Comparison of ENCODE assay signal across 10 cellular contexts in genomic region chr5:122312670-122312988, GRCh38. TPM values are rescaled to one million over a fixed set of nuclear protein-coding genes. Genes with fewer than 3 reads are reported as not detected.
DNase-seq lines count a peak whose midpoint lies in the region; ATAC-seq and TF ChIP-seq lines count a peak whose summit lies in the region.
"Had no signal": no experiment of that assay in that cellular context is flagged by ENCODE, and none has a peak within 500 bp of the region (broad histone marks: within the 10 kb centered on the region; RNA-seq: fewer than 3 reads in every experiment).

No MANE protein-coding gene starts in this region.

- no peak for TF ChIP-seq POLR2A in gastroesophageal sphincter (IDR thresholded peaks at IDR 0.05)
- TF ChIP-seq POLR2A in ovary (IDR thresholded peaks at IDR 0.05): no peak

- H3K27ac Mint-ChIP-seq in CD14-positive monocyte: no peak overlapping the region
- H3K27ac Mint-ChIP-seq: CD4-positive, CD25-positive, alpha-beta regulatory T cell had no signal

- peak overlapping the region in 1 of 2 donors; percentile 88 for H3K4me3 Mint-ChIP-seq in CD14-positive monocyte
- H3K4me3 Mint-ChIP-seq: CD4-positive, CD25-positive, alpha-beta regulatory T cell had no signal

- no peak for TF ChIP-seq EP300 in gastroesophageal sphincter (IDR thresholded peaks at IDR 0.05)
- TF ChIP-seq EP300 in ovary (IDR thresholded peaks at IDR 0.05): no peak

- H3K4me3 ChIP-seq in SJSA1 (peak overlapping the region; percentile 41), gastroesophageal sphincter (peak overlapping the region; percentile 49 to 63), ovary (peak overlapping the region; percentile 86)

- WGBS in gastroesophageal sphincter (ENCODE audit: low coverage in 1 of 2), 2 donors: 0 to 1% methylated on average over 1 to 13 of the region's 14 CpGs
- WGBS in ovary, 3 donors: 1% methylated on average over 14 of the region's 14 CpGs

- H3K9me3 ChIP-seq in SJSA1 (replicated peaks) (no peaks in the 10 kb centered on the region), gastroesophageal sphincter (no peaks in the 10 kb centered on the region), ovary (no peaks in the 10 kb centered on the region)

- intact Hi-C loops in ovary (cut with DNase I): loop anchor here in 1 of 4 donors (5.0 kb wide), 1 partner anchor 115 kb away; no protein-coding TSS in a partner anchor
- intact Hi-C loops in CD14-positive monocyte (cut with micrococcal nuclease): no loop called here

- H3K36me3 ChIP-seq in SJSA1: no peaks in the 10 kb centered on the region
- H3K36me3 ChIP-seq in gastroesophageal sphincter: no peaks in the 10 kb centered on the region
- no peaks in the 10 kb centered on the region for H3K36me3 ChIP-seq in ovary

- ATAC-seq in gastroesophageal sphincter (peak; percentile 62), GM21619 (IDR thresholded peaks at IDR 0.05; ENCODE audit: unreplicated experiment) (no peak)

- H3K9me3 Mint-ChIP-seq in CD14-positive monocyte: peaks cover 0 to 17% (median under 1%) of the 10 kb centered on the region in 7 donors

- DNase-seq in NCI-H146 (lab: John Stamatoyannopoulos, UW) (peak; percentile 23), NCI-H146 treated with DMSO at 0.1 percent for 48 hours (lab: John Stamatoyannopoulos, UW; ENCODE audit: unreplicated experiment) (no peak), SJSA1 (ENCODE audit: low read depth in 1 of 2, low spot score in 2 of 2) (no peak), ovary (peak; percentile 46 to 60 (median 59)), CD14-positive monocyte (ENCODE audit: low spot score) (no peak), KBM-7 (no peak)
- DNase-seq: CD4-positive, CD25-positive, alpha-beta regulatory T cell had no signal

- in situ Hi-C loops in KBM-7 (cut with MboI; ENCODE audit: low pct_unique_long_range_greater_than_20kb, low sequenced_read_pairs): no loop called here

- H3K36me3 Mint-ChIP-seq in CD14-positive monocyte: no peaks in the 10 kb centered on the region
- H3K36me3 Mint-ChIP-seq: CD4-positive, CD25-positive, alpha-beta regulatory T cell had no signal

- no peak overlapping the region for H3K27ac ChIP-seq in SJSA1
- H3K27ac ChIP-seq in gastroesophageal sphincter: peak overlapping the region in 3 of 4 donors; percentile 53 to 76 (median 63)
- H3K27ac ChIP-seq in ovary: peak overlapping the region; percentile 78 to 89
- H3K27ac ChIP-seq: VCaP had no signal

- H3K27me3 ChIP-seq in SJSA1 (replicated peaks): peaks cover 64% of the 10 kb centered on the region
- peaks cover 41% of the 10 kb centered on the region for H3K27me3 ChIP-seq in gastroesophageal sphincter
- H3K27me3 ChIP-seq in ovary: no peaks in the 10 kb centered on the region

- peaks cover 54 to 62% (median 57%) of the 10 kb centered on the region in 3 donors for H3K27me3 Mint-ChIP-seq in CD14-positive monocyte (ENCODE audit: low read depth in 3 of 3)

- H3K4me1 ChIP-seq in SJSA1 (replicated peaks) (peaks cover 17% of the 10 kb centered on the region), gastroesophageal sphincter (peaks cover 0 to 31% (median 4%) of the 10 kb centered on the region in 3 donors), ovary (ENCODE audit: insufficient read depth) (peaks cover 7% of the 10 kb centered on the region)

- peaks cover 5% of the 10 kb centered on the region for H3K4me1 Mint-ChIP-seq in CD14-positive monocyte

- no peak for TF ChIP-seq CTCF in gastroesophageal sphincter (IDR thresholded peaks at IDR 0.05)
- TF ChIP-seq CTCF in ovary (IDR thresholded peaks at IDR 0.05): no peak
- TF ChIP-seq CTCF in CD14-positive monocyte (IDR thresholded peaks at IDR 0.05): no peak

RNA-seq across cellular contexts. Expression of gene SNCAIP, which starts 0.6 kb away (rescaled TPM):
- 0.16 TPM in 1 of 2 replicates, not detected in the other for total RNA-seq in SJSA1 (2014; rRNA removed; shearing (Covaris generic))
- 1 to 10 TPM; 1.1 to 2.9 (median 1.9) TPM for total RNA-seq in gastroesophageal sphincter
- 10 to 100 TPM; 20.4 to 92.5 (median 51.6) TPM for total RNA-seq in ovary
- polyA plus RNA-seq in ovary: 10 to 100 TPM; 40.2 to 46.9 TPM
- not detected for polyA plus RNA-seq in CD14-positive monocyte
- total RNA-seq: CD4-positive, CD25-positive, alpha-beta regulatory T cell had no signal
- polyA plus RNA-seq: CD4-positive, CD25-positive, alpha-beta regulatory T cell had no signal

Comparison
In these comparisons a context has a peak if more than half of its experiments do, and no peak if none do; other contexts are left out.
1. DNase-seq: peak in NCI-H146 (single experiment) and ovary (5 of 5); none in NCI-H146 treated with DMSO at 0.1 percent for 48 hours (single experiment), SJSA1 (0 of 2), CD14-positive monocyte (single experiment) and KBM-7 (single experiment).
2. RNA of gene SNCAIP, which starts 0.6 kb away (total RNA-seq): 20.4 to 92.5 TPM in ovary; 1.1 to 2.9 TPM in gastroesophageal sphincter and 0.16 TPM in SJSA1; every median in the first group is over 4 times any median in the second.
3. Peak in every context shown above with its lines, with median percentiles within 50 percentile points of each other: H3K4me3 ChIP-seq.